1 cellular context compared by ENCODE assay signal in the genomic region with DNA sequence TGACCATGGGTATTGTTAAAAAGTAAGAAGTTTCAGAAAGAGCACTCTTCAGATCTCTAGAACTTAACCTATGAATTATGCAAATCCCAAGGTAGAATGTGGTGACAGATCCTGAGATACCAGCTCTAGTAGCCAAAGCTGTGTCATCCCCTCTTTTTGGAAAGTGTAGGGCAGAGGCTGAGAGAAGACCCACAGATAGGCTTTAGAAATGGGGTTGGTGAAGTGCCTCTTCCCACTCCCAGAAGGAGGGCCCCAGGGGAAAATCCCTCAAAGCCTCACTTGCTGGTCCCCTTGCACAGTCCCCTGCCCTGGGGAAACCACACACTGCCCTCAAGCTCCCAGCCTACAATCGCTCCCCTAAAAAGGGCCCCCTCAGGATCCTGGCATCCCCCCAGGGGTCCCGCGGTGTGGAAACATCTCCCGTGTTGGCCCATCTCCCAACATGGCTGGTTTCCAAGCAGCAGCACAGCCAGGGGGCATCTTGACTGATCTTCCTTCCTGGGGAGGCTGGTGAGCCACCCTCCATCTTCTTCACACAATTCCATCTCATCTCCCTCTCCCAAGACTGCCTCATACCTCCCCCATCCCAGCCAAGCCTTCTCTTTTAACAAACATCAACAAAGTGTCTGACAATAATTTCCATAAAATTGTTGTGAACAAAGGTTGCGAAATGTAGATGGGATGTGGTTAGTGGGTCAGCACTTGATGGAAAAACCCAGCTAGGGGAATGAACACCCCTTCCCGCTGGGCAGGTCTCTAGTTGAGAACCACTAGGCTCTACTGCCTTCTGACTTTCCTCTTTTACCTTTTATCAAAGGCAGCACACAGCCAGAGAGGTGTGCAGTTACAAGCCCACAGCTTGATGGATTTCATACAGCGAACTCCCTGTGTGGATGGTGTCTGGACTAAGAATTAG.
TF ChIP-seq lines count a peak whose summit lies in the region.

No MANE protein-coding gene starts in this region.

TF ChIP-seq in HepG2, 621 proteins besides CTCF, POLR2A, EP300 and RAD21:
- TF ChIP-seq CEBPB (IDR thresholded peaks at IDR 0.05; ENCODE audit: borderline replicate concordance, low read depth, low read length) = peak; percentile 57
- TF ChIP-seq HOXD1 (CRISPR knock-in tag; IDR thresholded peaks at IDR 0.05) = no peak
- TF ChIP-seq U2AF1 (optimal IDR thresholded peaks at IDR 0.05; ENCODE audit: low read depth, low read length) = no peak
- TF ChIP-seq, protein P1, sequence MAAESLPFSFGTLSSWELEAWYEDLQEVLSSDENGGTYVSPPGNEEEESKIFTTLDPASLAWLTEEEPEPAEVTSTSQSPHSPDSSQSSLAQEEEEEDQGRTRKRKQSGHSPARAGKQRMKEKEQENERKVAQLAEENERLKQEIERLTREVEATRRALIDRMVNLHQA (CRISPR knock-in tag; IDR thresholded peaks at IDR 0.05) = no peak
- TF ChIP-seq RFX3 (CRISPR knock-in tag; IDR thresholded peaks at IDR 0.05) = no peak
- TF ChIP-seq SP4 (CRISPR knock-in tag; IDR thresholded peaks at IDR 0.05) = no peak
- no peak for TF ChIP-seq ZNF629 (CRISPR knock-in tag; conservative IDR thresholded peaks at IDR 0.05)
- no peak for TF ChIP-seq ZNF367 (CRISPR knock-in tag; IDR thresholded peaks at IDR 0.05; ENCODE audit: borderline replicate concordance)
- no peak for TF ChIP-seq PRMT3 (CRISPR knock-in tag; IDR thresholded peaks at IDR 0.05; ENCODE audit: borderline replicate concordance, low read depth)
